Comparison of ENCODE assay signal across 8 cellular contexts in the genomic region with DNA sequence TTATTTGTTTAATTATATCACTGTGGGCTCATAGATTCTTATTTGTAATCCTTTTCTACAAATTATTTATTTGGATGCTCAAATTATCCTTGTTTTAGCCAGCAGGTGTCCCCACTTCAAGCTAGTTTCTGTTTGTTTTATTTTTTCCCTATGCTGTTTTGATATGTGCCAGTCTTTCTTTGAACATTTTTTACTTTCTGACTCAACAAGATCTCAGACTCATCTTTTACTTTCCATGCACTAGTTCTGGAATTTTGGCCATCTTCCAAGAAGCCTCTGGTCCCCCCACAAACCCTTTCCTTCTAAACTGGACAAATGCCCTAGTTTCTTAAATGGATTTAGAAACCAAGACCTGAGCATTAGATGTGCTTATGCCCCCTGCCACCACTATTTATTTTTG. TPM values are rescaled to one million over a fixed set of nuclear protein-coding genes. Genes with fewer than 3 reads are reported as not detected.
A peak's percentile ranks its signal among the peaks of the same experiment; 100 is the strongest.
DNase-seq lines count a peak whose midpoint lies in the region; ATAC-seq and TF ChIP-seq lines count a peak whose summit lies in the region.
"Had no signal": no experiment of that assay in that cellular context is flagged by ENCODE, and none has a peak within 500 bp of the region (broad histone marks: within the 10 kb centered on the region; RNA-seq: fewer than 3 reads in every experiment).

No MANE protein-coding gene starts in this region.

- no peak for ATAC-seq in GM19455 (IDR thresholded peaks at IDR 0.05; ENCODE audit: unreplicated experiment)
- no peak for ATAC-seq in HG03095 (IDR thresholded peaks at IDR 0.05; ENCODE audit: unreplicated experiment)

- TF ChIP-seq POLR2A in ovary (IDR thresholded peaks at IDR 0.05) = no peak

- no peak overlapping the region for H2AFZ ChIP-seq in parathyroid adenoma

- H3K27ac Mint-ChIP-seq in chondrocyte (ENCODE audit: unreplicated experiment) = peak overlapping the region; percentile 45

- H3K9me3 Mint-ChIP-seq in chondrocyte (ENCODE audit: low read depth) = peaks cover 5% of the 10 kb centered on the region

- H3K4me1 ChIP-seq in parathyroid adenoma = no peaks in the 10 kb centered on the region
- no peaks in the 10 kb centered on the region for H3K4me1 ChIP-seq in ovary (ENCODE audit: insufficient read depth)

- H3K36me3 ChIP-seq in parathyroid adenoma (ENCODE audit: control insufficient read depth, insufficient read depth, low read length) (no peaks in the 10 kb centered on the region), ovary (no peaks in the 10 kb centered on the region)

- peaks cover 17% of the 10 kb centered on the region for H3K4me1 Mint-ChIP-seq in chondrocyte (ENCODE audit: low read depth)

- H3K27me3 ChIP-seq in parathyroid adenoma (ENCODE audit: control insufficient read depth, insufficient read depth, low read length) (no peaks in the 10 kb centered on the region), ovary (no peaks in the 10 kb centered on the region)

- peaks cover 7% of the 10 kb centered on the region for H3K27me3 Mint-ChIP-seq in chondrocyte (ENCODE audit: low read depth)

- H3K4me3 ChIP-seq in parathyroid adenoma (ENCODE audit: low read depth, low read length) (no peak overlapping the region), ovary (no peak overlapping the region)

- no peak for TF ChIP-seq EP300 in ovary (IDR thresholded peaks at IDR 0.05)

- no peaks in the 10 kb centered on the region for H3K79me2 ChIP-seq in parathyroid adenoma

- DNase-seq in ELR (ENCODE audit: low read depth) (peak; percentile 68), M059J (ENCODE audit: low read depth) (peak; percentile 60), chondrocyte (ENCODE audit: low spot score) (no peak), ovary (no peak)
- DNase-seq: amniotic stem cell had no signal

- H3K9me3 ChIP-seq in parathyroid adenoma (ENCODE audit: control insufficient read depth, low read length) (no peaks in the 10 kb centered on the region), ovary (no peaks in the 10 kb centered on the region)

- H3K36me3 Mint-ChIP-seq in chondrocyte (ENCODE audit: low read depth) = no peaks in the 10 kb centered on the region

- no peak overlapping the region for H3K9ac ChIP-seq in parathyroid adenoma

- intact Hi-C loops in ovary (cut with DNase I) = no loop called here

- TF ChIP-seq CTCF in chondrocyte (IDR thresholded peaks at IDR 0.05) (peak; percentile 88), parathyroid adenoma (IDR thresholded peaks at IDR 0.05) (peak; percentile 32), ovary (IDR thresholded peaks at IDR 0.05) (no peak)

- no peak overlapping the region for H3K4me2 ChIP-seq in parathyroid adenoma (ENCODE audit: low read length)

- no peak overlapping the region for H3K4me3 Mint-ChIP-seq in chondrocyte (ENCODE audit: unreplicated experiment)

- H3K27ac ChIP-seq in parathyroid adenoma (no peak overlapping the region), ovary (no peak overlapping the region)

RNA-seq across cellular contexts. Expression of gene MRPS16, which starts 11.5 kb away (rescaled TPM):
- 54.2 and 66.5 TPM in 2 replicates for total RNA-seq in M059J (2014; rRNA removed; shearing (Covaris generic))
- total RNA-seq in chondrocyte (63.3 to 84.6 TPM (median 66.7 TPM) in 3 replicates), ovary (100 to 1,000 TPM in 1 of 7 donors, 10 to 100 TPM in 6; 26.3 to 101 (median 59.4) TPM)
- polyA plus RNA-seq in ovary = 10 to 100 TPM; 35.0 to 49.8 TPM

RNA-seq across cellular contexts. Expression of gene DNAJC9, which starts 16.9 kb away (rescaled TPM):
- total RNA-seq in M059J (2014; rRNA removed; shearing (Covaris generic)) = 58.5 and 63.3 TPM in 2 replicates
- 17.1 to 27.3 TPM (median 17.6 TPM) in 3 replicates for total RNA-seq in chondrocyte
- total RNA-seq in ovary = 10 to 100 TPM; 14.5 to 24.3 (median 16.4) TPM
- 10 to 100 TPM; 13.3 to 16.7 TPM for polyA plus RNA-seq in ovary

Comparison
In these comparisons a context has a peak if more than half of its experiments do, and no peak if none do; other contexts are left out.
1. DNase-seq: peak in ELR (single experiment) and M059J (single experiment); none in chondrocyte (single experiment) and ovary (0 of 5).
2. CTCF ChIP-seq: peak in chondrocyte (single experiment) and parathyroid adenoma (single experiment); none in ovary (0 of 3).